Comparison of ENCODE assay signal across 1 cellular context in the genomic region with DNA sequence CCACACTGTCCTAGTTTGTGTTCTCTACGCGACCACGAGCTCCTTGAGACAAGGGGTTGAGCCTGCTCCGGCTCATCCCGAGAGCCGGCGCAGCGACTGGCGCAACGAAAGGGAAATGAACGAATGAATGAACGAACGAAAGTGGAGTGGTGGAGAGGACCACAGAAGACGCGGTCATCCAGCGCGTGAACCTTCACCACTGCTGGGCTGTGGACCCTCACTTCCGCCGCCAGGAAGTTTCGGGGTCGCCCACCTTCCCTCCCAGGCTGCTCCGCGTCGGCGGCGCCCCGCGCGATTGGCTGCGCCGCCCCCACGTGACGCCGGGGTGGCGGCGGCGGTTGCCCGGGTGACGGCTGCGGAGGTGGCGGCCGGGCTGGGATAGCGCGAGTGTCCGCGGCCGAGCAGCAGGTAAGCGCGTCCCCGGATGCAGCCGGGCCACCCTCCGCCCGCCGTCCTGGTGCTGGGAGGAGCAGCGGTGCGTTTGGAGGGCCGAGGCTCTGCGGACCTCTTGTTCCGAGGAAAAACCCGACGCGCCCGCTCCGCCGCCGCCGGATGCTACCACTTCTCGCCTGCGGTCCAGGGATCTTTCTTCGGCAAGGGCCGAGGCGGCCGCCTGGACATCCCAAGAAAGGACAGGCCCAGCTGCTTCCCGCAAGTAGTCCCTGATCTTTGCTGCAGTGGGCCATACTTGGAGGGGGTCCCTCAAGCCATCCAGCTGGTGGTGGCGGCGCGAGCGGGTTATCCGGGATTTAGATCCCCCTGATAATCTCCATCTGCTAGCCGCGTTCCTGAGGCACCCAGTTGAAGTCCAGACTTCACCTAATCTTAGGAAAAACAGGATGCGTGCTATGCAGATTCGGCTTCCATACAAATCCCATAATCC.
TF ChIP-seq lines count a peak whose summit lies in the region.

A gene with protein sequence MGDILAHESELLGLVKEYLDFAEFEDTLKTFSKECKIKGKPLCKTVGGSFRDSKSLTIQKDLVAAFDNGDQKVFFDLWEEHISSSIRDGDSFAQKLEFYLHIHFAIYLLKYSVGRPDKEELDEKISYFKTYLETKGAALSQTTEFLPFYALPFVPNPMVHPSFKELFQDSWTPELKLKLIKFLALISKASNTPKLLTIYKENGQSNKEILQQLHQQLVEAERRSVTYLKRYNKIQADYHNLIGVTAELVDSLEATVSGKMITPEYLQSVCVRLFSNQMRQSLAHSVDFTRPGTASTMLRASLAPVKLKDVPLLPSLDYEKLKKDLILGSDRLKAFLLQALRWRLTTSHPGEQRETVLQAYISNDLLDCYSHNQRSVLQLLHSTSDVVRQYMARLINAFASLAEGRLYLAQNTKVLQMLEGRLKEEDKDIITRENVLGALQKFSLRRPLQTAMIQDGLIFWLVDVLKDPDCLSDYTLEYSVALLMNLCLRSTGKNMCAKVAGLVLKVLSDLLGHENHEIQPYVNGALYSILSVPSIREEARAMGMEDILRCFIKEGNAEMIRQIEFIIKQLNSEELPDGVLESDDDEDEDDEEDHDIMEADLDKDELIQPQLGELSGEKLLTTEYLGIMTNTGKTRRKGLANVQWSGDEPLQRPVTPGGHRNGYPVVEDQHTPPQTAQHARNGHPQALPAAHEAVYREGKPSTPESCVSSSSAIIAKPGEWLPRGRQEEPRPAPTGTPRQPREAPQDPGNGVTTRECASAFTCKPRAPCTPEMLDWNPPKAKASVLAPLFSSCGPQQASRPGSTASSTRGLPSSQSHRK (plus strand): TSS at position 341 of the 883 bp plus-strand sequence. CDS start 7,608 bp downstream, outside the sequence.

TF ChIP-seq in SK-N-SH, 30 proteins besides CTCF, POLR2A, EP300 and RAD21 (continued from another document):
- TF ChIP-seq, protein P1, sequence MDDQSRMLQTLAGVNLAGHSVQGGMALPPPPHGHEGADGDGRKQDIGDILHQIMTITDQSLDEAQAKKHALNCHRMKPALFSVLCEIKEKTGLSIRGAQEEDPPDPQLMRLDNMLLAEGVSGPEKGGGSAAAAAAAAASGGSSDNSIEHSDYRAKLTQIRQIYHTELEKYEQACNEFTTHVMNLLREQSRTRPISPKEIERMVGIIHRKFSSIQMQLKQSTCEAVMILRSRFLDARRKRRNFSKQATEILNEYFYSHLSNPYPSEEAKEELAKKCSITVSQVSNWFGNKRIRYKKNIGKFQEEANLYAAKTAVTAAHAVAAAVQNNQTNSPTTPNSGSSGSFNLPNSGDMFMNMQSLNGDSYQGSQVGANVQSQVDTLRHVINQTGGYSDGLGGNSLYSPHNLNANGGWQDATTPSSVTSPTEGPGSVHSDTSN (IDR thresholded peaks at IDR 0.05), result no peak
- peak; percentile 26; the same call in 1 of the 2 replicates for TF ChIP-seq YY1 (IDR thresholded peaks at IDR 0.05; ENCODE audit: low read depth)
- TF ChIP-seq JUND (IDR thresholded peaks at IDR 0.05), result no peak
- TF ChIP-seq NRF1 (IDR thresholded peaks at IDR 0.05; ENCODE audit: low read depth, low read length), result no peak
- TF ChIP-seq TEAD4 (IDR thresholded peaks at IDR 0.05; ENCODE audit: borderline replicate concordance, insufficient read depth), result no peak
- TF ChIP-seq GATA2 (CRISPR knock-in tag; IDR thresholded peaks at IDR 0.05), result no peak
- TF ChIP-seq SIN3A (IDR thresholded peaks at IDR 0.05; ENCODE audit: borderline replicate concordance, low read depth, low read length), result peak; percentile 58; the same call in 1 of the 2 replicates
- TF ChIP-seq GABPA (IDR thresholded peaks at IDR 0.05; ENCODE audit: low read depth), result peak; percentile 70
